9 cellular contexts compared by ENCODE assay signal in genomic region chr6:101393291-101394251, GRCh38. TPM values are rescaled to one million over a fixed set of nuclear protein-coding genes. Genes with fewer than 3 reads are reported as not detected.
DNase-seq lines count a peak whose midpoint lies in the region; ATAC-seq and TF ChIP-seq lines count a peak whose summit lies in the region.
"Had no signal": no experiment of that assay in that cellular context is flagged by ENCODE, and none has a peak within 500 bp of the region (broad histone marks: within the 10 kb centered on the region; RNA-seq: fewer than 3 reads in every experiment).

Gene GRIK2 (plus strand): TSS chr6:101393708.

- peak within 1 kb of the TSS; percentile 75 for H3K4me3 Mint-ChIP-seq in mesothelial cell of epicardium
- H3K4me3 Mint-ChIP-seq: CD4-positive, CD25-positive, alpha-beta regulatory T cell had no signal

- H3K27me3 Mint-ChIP-seq in mesothelial cell of epicardium (ENCODE audit: low read depth) = peaks cover 87% of the 10 kb centered on the region

- H3K9me3 ChIP-seq in ectodermal cell (ENCODE audit: control insufficient read depth, low read length) = no peaks in the 10 kb centered on the region

- H3K36me3 Mint-ChIP-seq in mesothelial cell of epicardium = no peaks in the 10 kb centered on the region
- H3K36me3 Mint-ChIP-seq: CD4-positive, CD25-positive, alpha-beta regulatory T cell had no signal

- ATAC-seq in HG03457 (IDR thresholded peaks at IDR 0.05; ENCODE audit: unreplicated experiment) = peak; percentile 73
- no peak for ATAC-seq in GM21576 (IDR thresholded peaks at IDR 0.05; ENCODE audit: unreplicated experiment)
- no peak for ATAC-seq in GM21529 (IDR thresholded peaks at IDR 0.05; ENCODE audit: unreplicated experiment)

- no peak within 1 kb of the TSS for H3K27ac ChIP-seq in ectodermal cell (ENCODE audit: insufficient read depth, low read depth, low read length, poor library complexity, severe bottlenecking)

- H3K9me3 Mint-ChIP-seq in mesothelial cell of epicardium = no peaks in the 10 kb centered on the region

- peak; percentile 47 for TF ChIP-seq CTCF in mesothelial cell of epicardium (IDR thresholded peaks at IDR 0.05; ENCODE audit: unreplicated experiment)

- DNase-seq in NOMO-1 (lab: John Stamatoyannopoulos, UW; ENCODE audit: unreplicated experiment in 2 of 2) = peak; percentile 2 to 13
- no peak for DNase-seq in NOMO-1 treated with dmso at 0.1 percent for 144 hours (lab: John Stamatoyannopoulos, UW; ENCODE audit: unreplicated experiment)
- peak; percentile 23 for DNase-seq in OCI-M2 (lab: John Stamatoyannopoulos, UW; ENCODE audit: unreplicated experiment)
- peak in 1 of 2 experiments; percentile 70 for DNase-seq in mesothelial cell of epicardium (ENCODE audit: low spot score in 2 of 2, unreplicated experiment in 2 of 2)

- 0% methylated on average over 70 to 71 of the region's 71 CpGs for WGBS in ectodermal cell, 2 experiments

- H3K36me3 ChIP-seq in ectodermal cell (ENCODE audit: control insufficient read depth, insufficient read depth, low read length) = no peaks in the 10 kb centered on the region

- peak within 1 kb of the TSS; percentile 45 for H3K4me3 ChIP-seq in ectodermal cell (ENCODE audit: insufficient read depth, low read depth, low read length)

- peaks cover 85% of the 10 kb centered on the region for H3K27me3 ChIP-seq in ectodermal cell (ENCODE audit: control insufficient read depth, insufficient read depth, low read length, poor library complexity, severe bottlenecking)

- peaks cover 11% of the 10 kb centered on the region for H3K4me1 Mint-ChIP-seq in mesothelial cell of epicardium

- peaks cover 9% of the 10 kb centered on the region for H3K4me1 ChIP-seq in ectodermal cell (ENCODE audit: control insufficient read depth, insufficient read depth, low read length)

- no peak within 1 kb of the TSS for H3K27ac Mint-ChIP-seq in mesothelial cell of epicardium
- H3K27ac Mint-ChIP-seq: CD4-positive, CD25-positive, alpha-beta regulatory T cell had no signal

RNA-seq across cellular contexts. Expression of gene GRIK2, which starts in this region (rescaled TPM):
- polyA plus RNA-seq in ectodermal cell (2013, experiment 1 of 4) = 0.31 TPM
- 0.37 TPM for polyA plus RNA-seq in ectodermal cell (2013, experiment 2 of 4)
- polyA plus RNA-seq in ectodermal cell (2013, experiment 3 of 4) = 0.59 TPM
- polyA plus RNA-seq in ectodermal cell (2013, experiment 4 of 4) = 0.53 TPM
- total RNA-seq in mesothelial cell of epicardium = 2.9 to 4.1 TPM (median 3.2 TPM) in 3 replicates
- total RNA-seq: CD4-positive, CD25-positive, alpha-beta regulatory T cell had no signal
- polyA plus RNA-seq: CD4-positive, CD25-positive, alpha-beta regulatory T cell had no signal
